ENCODE assay signal across 29 cellular contexts in genomic region chrX:101164766-101165590, GRCh38. TPM values are rescaled to one million over a fixed set of nuclear protein-coding genes. Genes with fewer than 3 reads are reported as not detected.
A peak's percentile ranks its signal among the peaks of the same experiment; 100 is the strongest.
DNase-seq lines count a peak whose midpoint lies in the region; ATAC-seq and TF ChIP-seq lines count a peak whose summit lies in the region.
"Had no signal": no experiment of that assay in that cellular context is flagged by ENCODE, and none has a peak within 500 bp of the region (broad histone marks: within the 10 kb centered on the region; RNA-seq: fewer than 3 reads in every experiment).

No MANE protein-coding gene starts in this region.

- DNase-seq in AG04450 (ENCODE audit: low read depth, low spot score) (peak; percentile 7), fibroblast of the aortic adventitia (ENCODE audit: low read depth) (peak; percentile 59), MG63 (no peak), body of pancreas (no peak), NCI-H2029 (lab: John Stamatoyannopoulos, UW) (no peak), GM10248 (ENCODE audit: extremely low spot score) (no peak)
- DNase-seq: activated CD4-positive, alpha-beta T cell treated with anti-CD3 and anti-CD28 coated beads for 36 hours; activated CD8-positive, alpha-beta memory T cell treated with anti-CD3 and anti-CD28 coated beads for 24 hours; activated effector memory CD4-positive, alpha-beta T cell treated with Interleukin-2 at 50 U/mL for 16 hours; activated naive CD8-positive, alpha-beta T cell treated with anti-CD3 and anti-CD28 coated beads for 36 hours; COR-L47; dermis blood vessel endothelial cell; foreskin keratinocyte; heart right ventricle; MM.1S; NCI-H1417; NCI-H2081; NCI-H446; NCI-H82; stimulated activated CD4-positive, alpha-beta T cell treated with anti-CD3 and anti-CD28 coated beads, Interleukin-1b, Interleukin-23, amount 100 ng/mL, for 48 hours had no signal

- intact Hi-C loops in body of pancreas (cut with DNase I) = no loop called here

- ATAC-seq in SK-N-SH treated with all-trans-retinoic acid at 6 μM for 48 hours (peak; percentile 77), body of pancreas (no peak)
- ATAC-seq: activated CD4-positive, alpha-beta T cell treated with anti-CD3 and anti-CD28 coated beads for 36 hours; foreskin keratinocyte; heart right ventricle had no signal

- WGBS in body of pancreas, 2 donors = 79 to 85% methylated on average over 1 of the region's 1 CpG

- CTCF ChIA-PET in AG04450 (lab: Charles Lee) (interaction anchor here (0.6 kb wide), 1 partner anchor 206 kb away, joined by 3 read pairs; no protein-coding TSS in a partner anchor), HEK293 (lab: Yijun Ruan, JAX) (no interaction called here), GM10248 (lab: Yijun Ruan, JAX) (no interaction called here)

- TF ChIP-seq POLR2A in body of pancreas (IDR thresholded peaks at IDR 0.05) = no peak

- H3K27ac ChIP-seq in AG04450 (ENCODE audit: low read depth, low read length) = no peak overlapping the region
- no peak overlapping the region for H3K27ac ChIP-seq in HEK293 (ENCODE audit: extremely low read depth, low read depth, low read length)
- no peak overlapping the region for H3K27ac ChIP-seq in body of pancreas
- H3K27ac ChIP-seq: BLaER1 treated with 17β-estradiol and CSF1 and Interleukin-3, amounts not matched to agents 10 nM and 100 nM; foreskin keratinocyte; heart right ventricle; parathyroid adenoma; SK-N-MC; tibial nerve had no signal

- H3K9me3 ChIP-seq in AG04450 (ENCODE audit: control insufficient read depth, insufficient read depth, low read length) (no peaks in the 10 kb centered on the region), HEK293 (ENCODE audit: control insufficient read depth, insufficient read depth, low read depth, low read length) (no peaks in the 10 kb centered on the region), MG63 (no peaks in the 10 kb centered on the region), body of pancreas (no peaks in the 10 kb centered on the region)
- H3K9me3 ChIP-seq: BLaER1 treated with 17β-estradiol and CSF1 and Interleukin-3, amounts not matched to agents 10 nM and 100 nM; heart right ventricle; tibial nerve had no signal

- peaks cover 8 to 18% of the 10 kb centered on the region in 2 experiments; a peak in 2 of 3 replicates for H3K36me3 ChIP-seq in HEK293 (ENCODE audit: control insufficient read depth in 2 of 2, insufficient read depth in 1 of 2, low read length in 2 of 2)
- no peaks in the 10 kb centered on the region; the same call in 1 of the 2 replicates for H3K36me3 ChIP-seq in MG63
- H3K36me3 ChIP-seq in body of pancreas (replicated peaks in 1 of 2; ENCODE audit: insufficient read depth in 1 of 2, low read depth in 2 of 2) = no peaks in the 10 kb centered on the region
- H3K36me3 ChIP-seq: heart right ventricle, tibial nerve had no signal

- POLR2A ChIA-PET in AG04450 (lab: Yijun Ruan, JAX) (interaction anchor here (0.6 kb wide), 1 partner anchor 131 kb away, joined by 3 read pairs; no protein-coding TSS in a partner anchor), HEK293 (lab: Yijun Ruan, JAX) (no interaction called here), GM10248 (lab: Yijun Ruan, JAX) (no interaction called here)

- H3K4me3 ChIP-seq in AG04450 (ENCODE audit: low read depth, low read length) (no peak overlapping the region), HEK293 (ENCODE audit: low read depth, low read length) (no peak overlapping the region), fibroblast of the aortic adventitia (ENCODE audit: low read depth, low read length) (no peak overlapping the region), MG63 (no peak overlapping the region), body of pancreas (no peak overlapping the region)
- H3K4me3 ChIP-seq: BLaER1 treated with 17β-estradiol and CSF1 and Interleukin-3, amounts not matched to agents 10 nM and 100 nM; heart right ventricle; SK-N-MC; smooth muscle cell; tibial nerve had no signal

- H3K27me3 ChIP-seq in AG04450 (ENCODE audit: control insufficient read depth, insufficient read depth, low read length) (no peaks in the 10 kb centered on the region), MG63 (no peaks in the 10 kb centered on the region), body of pancreas (no peaks in the 10 kb centered on the region)
- H3K27me3 ChIP-seq: BLaER1 treated with 17β-estradiol and CSF1 and Interleukin-3, amounts not matched to agents 10 nM and 100 nM; foreskin keratinocyte; tibial nerve had no signal

- H3K4me1 ChIP-seq in HEK293 (ENCODE audit: control insufficient read depth, insufficient read depth, low read length) = no peaks in the 10 kb centered on the region
- no peaks in the 10 kb centered on the region for H3K4me1 ChIP-seq in body of pancreas
- H3K4me1 ChIP-seq: foreskin keratinocyte, heart right ventricle, parathyroid adenoma, tibial nerve had no signal

- TF ChIP-seq CTCF in AG04450 (IDR thresholded peaks at IDR 0.05; ENCODE audit: low read depth, low read length) (no peak), HEK293 (tag by site-specific recombination; IDR thresholded peaks at IDR 0.05) (no peak), fibroblast of the aortic adventitia (IDR thresholded peaks at IDR 0.05; ENCODE audit: insufficient read depth, low read length) (no peak), body of pancreas (IDR thresholded peaks at IDR 0.05) (no peak), GM10248 (IDR thresholded peaks at IDR 0.05; ENCODE audit: control extremely low read depth, extremely low read depth, low read depth, missing control alignments) (no peak)

TF ChIP-seq in HEK293, 187 proteins besides CTCF, POLR2A, EP300 and RAD21:
- TF ChIP-seq KLF1 (tag by site-specific recombination; IDR thresholded peaks at IDR 0.05) = no peak
- no peak for TF ChIP-seq ZNF426 (tag by site-specific recombination; IDR thresholded peaks at IDR 0.05)
- TF ChIP-seq ZNF629 (tag by site-specific recombination; IDR thresholded peaks at IDR 0.05) = peak; percentile 49; the same call in 1 of the 2 replicates
- TF ChIP-seq ZNF148 (tag by site-specific recombination; IDR thresholded peaks at IDR 0.05; ENCODE audit: borderline replicate concordance) = 0 out of 2 replicates have a peak, but pooled peaks have one; percentile 24
- TF ChIP-seq MEIS1 (CRISPR knock-in tag; IDR thresholded peaks at IDR 0.05; ENCODE audit: borderline replicate concordance) = no peak
- TF ChIP-seq SCRT2 (tag by site-specific recombination; IDR thresholded peaks at IDR 0.05) = no peak
- TF ChIP-seq BCL11A (tag by site-specific recombination; IDR thresholded peaks at IDR 0.05; ENCODE audit: low read depth) = no peak
- TF ChIP-seq OVOL3 (tag by site-specific recombination; IDR thresholded peaks at IDR 0.05) = no peak

TF ChIP-seq in SK-N-SH treated with all-trans-retinoic acid at 6 μM for 48 hours, 23 proteins besides CTCF, POLR2A, EP300 and RAD21:
- peak; percentile 61 for TF ChIP-seq ISL1 (CRISPR knock-in tag; IDR thresholded peaks at IDR 0.05)
- TF ChIP-seq GLIS3 (CRISPR knock-in tag; IDR thresholded peaks at IDR 0.05) = no peak
- TF ChIP-seq, protein P1, sequence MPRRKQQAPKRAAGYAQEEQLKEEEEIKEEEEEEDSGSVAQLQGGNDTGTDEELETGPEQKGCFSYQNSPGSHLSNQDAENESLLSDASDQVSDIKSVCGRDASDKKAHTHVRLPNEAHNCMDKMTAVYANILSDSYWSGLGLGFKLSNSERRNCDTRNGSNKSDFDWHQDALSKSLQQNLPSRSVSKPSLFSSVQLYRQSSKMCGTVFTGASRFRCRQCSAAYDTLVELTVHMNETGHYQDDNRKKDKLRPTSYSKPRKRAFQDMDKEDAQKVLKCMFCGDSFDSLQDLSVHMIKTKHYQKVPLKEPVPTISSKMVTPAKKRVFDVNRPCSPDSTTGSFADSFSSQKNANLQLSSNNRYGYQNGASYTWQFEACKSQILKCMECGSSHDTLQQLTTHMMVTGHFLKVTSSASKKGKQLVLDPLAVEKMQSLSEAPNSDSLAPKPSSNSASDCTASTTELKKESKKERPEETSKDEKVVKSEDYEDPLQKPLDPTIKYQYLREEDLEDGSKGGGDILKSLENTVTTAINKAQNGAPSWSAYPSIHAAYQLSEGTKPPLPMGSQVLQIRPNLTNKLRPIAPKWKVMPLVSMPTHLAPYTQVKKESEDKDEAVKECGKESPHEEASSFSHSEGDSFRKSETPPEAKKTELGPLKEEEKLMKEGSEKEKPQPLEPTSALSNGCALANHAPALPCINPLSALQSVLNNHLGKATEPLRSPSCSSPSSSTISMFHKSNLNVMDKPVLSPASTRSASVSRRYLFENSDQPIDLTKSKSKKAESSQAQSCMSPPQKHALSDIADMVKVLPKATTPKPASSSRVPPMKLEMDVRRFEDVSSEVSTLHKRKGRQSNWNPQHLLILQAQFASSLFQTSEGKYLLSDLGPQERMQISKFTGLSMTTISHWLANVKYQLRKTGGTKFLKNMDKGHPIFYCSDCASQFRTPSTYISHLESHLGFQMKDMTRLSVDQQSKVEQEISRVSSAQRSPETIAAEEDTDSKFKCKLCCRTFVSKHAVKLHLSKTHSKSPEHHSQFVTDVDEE (CRISPR knock-in tag; IDR thresholded peaks at IDR 0.05) = no peak

RNA-seq across cellular contexts. Expression of gene DRP2, which starts 54.6 kb away (rescaled TPM):
- polyA plus RNA-seq in AG04450 (2011; rRNA removed) = 4.3 and 5.5 TPM in 2 replicates
- polyA minus RNA-seq in AG04450 (2011; rRNA and poly(A)+ RNA removed) = 9.4 and 10.0 TPM in 2 replicates
- total RNA-seq in fibroblast of the aortic adventitia (ENCODE audit: low replicate concordance) (0.41 and 1.8 TPM in 2 replicates), body of pancreas (not detected)
- total RNA-seq in MG63 (2014; rRNA removed; shearing (Covaris generic); ENCODE audit: low replicate concordance) = not detected in 2 replicates
- total RNA-seq: dermis blood vessel endothelial cell, lung microvascular endothelial cell had no signal
- polyA plus RNA-seq: IgD-negative memory B cell had no signal

Comparison
In these comparisons a context has a peak if more than half of its experiments do, and no peak if none do; other contexts are left out.
1. DNase-seq: peak in AG04450 (single experiment) and fibroblast of the aortic adventitia (single experiment); none in MG63 (single experiment), body of pancreas (0 of 4), NCI-H2029 (single experiment) and GM10248 (single experiment).